In genomic region chr5:177005619-177006264, GRCh38 we compare ENCODE assay signal across 8 cellular contexts. TPM values are rescaled to one million over a fixed set of nuclear protein-coding genes. Genes with fewer than 3 reads are reported as not detected.
DNase-seq lines count a peak whose midpoint lies in the region; ATAC-seq and TF ChIP-seq lines count a peak whose summit lies in the region.

No MANE protein-coding gene starts in this region.

- POLR2A ChIA-PET in AG04450 (lab: Yijun Ruan, JAX): interaction anchor here (0.7 to 1.3 kb wide), 4 partner anchors 12 to 89 kb away, joined by 3 to 4 read pairs (median 3); partner anchors contain the start of gene FGFR4

- CTCF ChIA-PET in AG04450 (lab: Charles Lee): interaction anchor here (0.9 to 1.5 kb wide), 5 partner anchors 9 to 344 kb away, joined by 3 to 9 read pairs (median 3); partner anchors contain the start of gene ZNF346

- peak; percentile 61 for TF ChIP-seq CTCF in AG04450 (IDR thresholded peaks at IDR 0.05; ENCODE audit: low read depth, low read length)
- TF ChIP-seq CTCF in epithelial cell of esophagus (IDR thresholded peaks at IDR 0.05; ENCODE audit: insufficient read depth, low read depth, low read length, missing control alignments): peak; percentile 36
- peak; percentile 31 for TF ChIP-seq CTCF in mucosa of descending colon (IDR thresholded peaks at IDR 0.05)

- H3K27me3 ChIP-seq in AG04450 (ENCODE audit: control insufficient read depth, insufficient read depth, low read length): no peaks in the 10 kb centered on the region

- H3K9me3 ChIP-seq in AG04450 (ENCODE audit: control insufficient read depth, insufficient read depth, low read length): peaks cover 4% of the 10 kb centered on the region; the same call in 1 of the 2 replicates
- H3K9me3 ChIP-seq in mucosa of descending colon: no peaks in the 10 kb centered on the region

- H3K4me1 ChIP-seq in mucosa of descending colon (ENCODE audit: low read depth): peaks cover 11% of the 10 kb centered on the region

- H3K4me3 ChIP-seq in AG04450 (ENCODE audit: low read depth, low read length) (peak overlapping the region; percentile 95), epithelial cell of esophagus (ENCODE audit: low read length) (peak overlapping the region; percentile 81), mucosa of descending colon (peak overlapping the region; percentile 85)

- ATAC-seq in GM18858 (IDR thresholded peaks at IDR 0.05; ENCODE audit: unreplicated experiment) (peak; percentile 39), HG03108 (IDR thresholded peaks at IDR 0.05; ENCODE audit: unreplicated experiment) (peak; percentile 64), mucosa of descending colon (peak; percentile 83)

- DNase-seq in AG04450 (ENCODE audit: low read depth, low spot score): no peak
- peak; percentile 87 for DNase-seq in NCI-H69 (lab: John Stamatoyannopoulos, UW)
- DNase-seq in activated CD8-positive, alpha-beta memory T cell treated with anti-CD3 and anti-CD28 coated beads, Interleukin-2, amount 50 U/mL, for 1 hour (ENCODE audit: extremely low read depth): peak; percentile 24
- DNase-seq in epithelial cell of esophagus (ENCODE audit: low read depth): peak; percentile 66
- DNase-seq in mucosa of descending colon: peak; percentile 67 to 85 (median 82)
- DNase-seq in stimulated activated CD8-positive, alpha-beta memory T cell treated with anti-CD3 and anti-CD28 coated beads, Interleukin-2, amount 100 ng/mL, for 48 hours (ENCODE audit: low read depth in 2 of 2): peak; percentile 40 to 55

- peak overlapping the region; percentile 83 for H3K27ac ChIP-seq in AG04450 (ENCODE audit: low read depth, low read length)

- intact Hi-C loops in mucosa of descending colon (cut with DNase I, micrococcal nuclease): no loop called here

- no peaks in the 10 kb centered on the region for H3K36me3 ChIP-seq in mucosa of descending colon (ENCODE audit: low read depth)

RNA-seq across cellular contexts. Expression of gene UIMC1, which starts 0.8 kb away (rescaled TPM):
- 22.8 and 27.8 TPM in 2 replicates for polyA plus RNA-seq in AG04450 (2011; rRNA removed)
- polyA minus RNA-seq in AG04450 (2011; rRNA and poly(A)+ RNA removed): 20.2 and 30.8 TPM in 2 replicates
- total RNA-seq in mucosa of descending colon: 10 to 100 TPM; 30.7 to 57.8 (median 33.3) TPM

RNA-seq across cellular contexts. Expression of gene ZNF346, which starts 16.8 kb away (rescaled TPM):
- polyA plus RNA-seq in AG04450 (2011; rRNA removed): 15.0 and 15.3 TPM in 2 replicates
- 20.3 and 23.3 TPM in 2 replicates for polyA minus RNA-seq in AG04450 (2011; rRNA and poly(A)+ RNA removed)
- 10 to 100 TPM; 15.7 to 17.9 (median 16.7) TPM for total RNA-seq in mucosa of descending colon
